ENCODE assay signal across 8 cellular contexts in genomic region chr9:101923451-101923850, GRCh38.
"Had no signal": no experiment of that assay in that cellular context is flagged by ENCODE, and none has a peak within 500 bp of the region (broad histone marks: within the 10 kb centered on the region; RNA-seq: fewer than 3 reads in every experiment).

No MANE protein-coding gene starts in this region.

- H3K4me3 ChIP-seq: GM23248, HAP-1, K562 had no signal

- DNase-seq: GM23248, GOT3, H7, HFFc6, IMR-90 had no signal

- H3K4me1 ChIP-seq: HAP-1 had no signal

- ATAC-seq: HCT116, K562 had no signal

- H3K9ac ChIP-seq: GM23248 had no signal

- H3K9me3 ChIP-seq: HAP-1 had no signal

- H3K27ac ChIP-seq: GM23248 had no signal

- H2AFZ ChIP-seq: GM23248 had no signal

- H3K36me3 ChIP-seq: HAP-1 had no signal
